In genomic region chr15:65263313-65263712, GRCh38 we compare ENCODE assay signal across 21 cellular contexts. TPM values are rescaled to one million over a fixed set of nuclear protein-coding genes. Genes with fewer than 3 reads are reported as not detected.
"Had no signal": no experiment of that assay in that cellular context is flagged by ENCODE, and none has a peak within 500 bp of the region (broad histone marks: within the 10 kb centered on the region; RNA-seq: fewer than 3 reads in every experiment).

No MANE protein-coding gene starts in this region.

- H3K4me2 ChIP-seq: SK-N-SH had no signal

- H3K4me3 ChIP-seq: colonic mucosa, lower lobe of right lung, pancreas, transverse colon had no signal

- H3K27ac Mint-ChIP-seq: activated B cell treated with CpG ODN at 0.5 μM for 24 hours; activated CD8-positive, alpha-beta T cell treated with anti-CD3 and anti-CD28 coated beads for 36 hours; activated T-cell treated with anti-CD3 and anti-CD28 coated beads, Interleukin-2, amount 50 U/mL, for 24 hours; activated T-helper 2 cell treated with anti-CD3 and anti-CD28 coated beads, Interferon-gamma antibody, Interleukin-2, Interleukin-4, amounts not matched to agents 10 μg/mL and 5 μg/mL and 100 μg/mL, durations not matched to agents 14 hours and 24 hours and 36 hours; mesothelial cell of epicardium; T-helper 2 cell treated with Interferon-gamma antibody and Interleukin-4, amounts not matched to agents 5 μg/mL and 100 μg/mL, for 36 hours had no signal

- H3K9me2 ChIP-seq: SK-N-SH had no signal

- H3K4me1 ChIP-seq: colonic mucosa, pancreas had no signal

- ATAC-seq: activated CD8-positive, alpha-beta T cell treated with anti-CD3 and anti-CD28 coated beads for 36 hours; left colon; lower lobe of right lung; pancreas; stimulated activated naive CD8-positive, alpha-beta T cell treated with anti-CD3 and anti-CD28 coated beads, Interleukin-15, Interleukin-2, amounts not matched to agents 100 U/mL and 50 U/mL, for 24 hours had no signal

- H3K27ac ChIP-seq: colonic mucosa, lower lobe of right lung, neutrophil, pancreas had no signal

- H3K4me3 Mint-ChIP-seq: activated B cell treated with CpG ODN at 0.5 μM for 24 hours; activated CD8-positive, alpha-beta T cell treated with anti-CD3 and anti-CD28 coated beads for 36 hours; activated T-cell treated with anti-CD3 and anti-CD28 coated beads, Interleukin-2, amount 50 U/mL, for 24 hours; central memory CD8-positive, alpha-beta T cell; mesothelial cell of epicardium; natural killer cell treated with Interleukin-12 subunit alpha and Interleukin-12 subunit beta and Interleukin-15 and Interleukin-18, amount 100 ng/mL, for 72 hours; T-helper 2 cell treated with Interferon-gamma antibody and Interleukin-4, amounts not matched to agents 5 μg/mL and 100 μg/mL, for 36 hours had no signal

- H3K9me3 Mint-ChIP-seq: activated B cell treated with CpG ODN at 0.5 μM for 24 hours; activated CD8-positive, alpha-beta T cell treated with anti-CD3 and anti-CD28 coated beads for 36 hours; activated T-cell treated with anti-CD3 and anti-CD28 coated beads, Interleukin-2, amount 50 U/mL, for 24 hours; activated T-helper 2 cell treated with anti-CD3 and anti-CD28 coated beads, Interferon-gamma antibody, Interleukin-2, Interleukin-4, amounts not matched to agents 10 μg/mL and 5 μg/mL and 100 μg/mL, durations not matched to agents 14 hours and 24 hours and 36 hours; central memory CD8-positive, alpha-beta T cell; mesothelial cell of epicardium; natural killer cell treated with Interleukin-12 subunit alpha and Interleukin-12 subunit beta and Interleukin-15 and Interleukin-18, amount 100 ng/mL, for 72 hours; T-helper 2 cell treated with Interferon-gamma antibody and Interleukin-4, amounts not matched to agents 5 μg/mL and 100 μg/mL, for 36 hours had no signal

- DNase-seq: activated B cell treated with CpG ODN at 0.5 μM for 24 hours; activated CD4-positive, alpha-beta T cell treated with anti-CD3 and anti-CD28 coated beads for 4 hours; activated CD8-positive, alpha-beta T cell treated with anti-CD3 and anti-CD28 coated beads for 36 hours; activated naive CD4-positive, alpha-beta T cell treated with Interleukin-2 at 50 U/mL for 16 hours; activated T-cell treated with anti-CD3 and anti-CD28 coated beads, Interleukin-2, amount 50 U/mL, for 24 hours; anterior cingulate cortex; colonic mucosa; left colon; lower lobe of right lung; pancreas; SK-N-SH; stimulated activated CD4-positive, alpha-beta T cell treated with anti-CD3 and anti-CD28 coated beads, Interleukin-12 subunit alpha, Interleukin-12 subunit beta, amount 100 ng/mL, for 4 hours; stimulated activated CD4-positive, alpha-beta T cell treated with anti-CD3 and anti-CD28 coated beads, Interleukin-1b, Interleukin-23, amount 100 ng/mL, for 48 hours; stimulated activated naive CD8-positive, alpha-beta T cell treated with anti-CD3 and anti-CD28 coated beads, Interleukin-15, Interleukin-2, amounts not matched to agents 100 U/mL and 50 U/mL, for 24 hours; transverse colon had no signal

- H3K9ac ChIP-seq: SK-N-SH had no signal

- H3K9me3 ChIP-seq: colonic mucosa, lower lobe of right lung, neutrophil, pancreas, SK-N-SH, transverse colon had no signal

- H3K27me3 ChIP-seq: colonic mucosa, neutrophil, pancreas, transverse colon had no signal

- H3K36me3 ChIP-seq: transverse colon had no signal

- H3K27me3 Mint-ChIP-seq: activated B cell treated with CpG ODN at 0.5 μM for 24 hours; activated CD8-positive, alpha-beta T cell treated with anti-CD3 and anti-CD28 coated beads for 36 hours; activated T-cell treated with anti-CD3 and anti-CD28 coated beads, Interleukin-2, amount 50 U/mL, for 24 hours; central memory CD8-positive, alpha-beta T cell; natural killer cell treated with Interleukin-12 subunit alpha and Interleukin-12 subunit beta and Interleukin-15 and Interleukin-18, amount 100 ng/mL, for 72 hours had no signal

- H3K4me1 Mint-ChIP-seq: activated B cell treated with CpG ODN at 0.5 μM for 24 hours; central memory CD8-positive, alpha-beta T cell had no signal

RNA-seq across cellular contexts. Expression of gene RNU5A-1, which starts 32.5 kb away (rescaled TPM):
- total RNA-seq: activated B cell treated with CpG ODN at 0.5 μM for 24 hours; activated CD8-positive, alpha-beta T cell treated with anti-CD3 and anti-CD28 coated beads for 36 hours; activated T-helper 2 cell treated with anti-CD3 and anti-CD28 coated beads, Interferon-gamma antibody, Interleukin-2, Interleukin-4, amounts not matched to agents 10 μg/mL and 5 μg/mL and 100 μg/mL, durations not matched to agents 14 hours and 24 hours and 36 hours; colonic mucosa; left colon; lower lobe of right lung; mesothelial cell of epicardium; natural killer cell treated with Interleukin-12 subunit alpha and Interleukin-12 subunit beta and Interleukin-15 and Interleukin-18, amount 100 ng/mL, for 72 hours; pancreas; transverse colon had no signal

RNA-seq across cellular contexts. Expression of gene RNU5B-1, which starts 41.2 kb away (rescaled TPM):
- total RNA-seq: activated B cell treated with CpG ODN at 0.5 μM for 24 hours; activated CD8-positive, alpha-beta T cell treated with anti-CD3 and anti-CD28 coated beads for 36 hours; activated T-helper 2 cell treated with anti-CD3 and anti-CD28 coated beads, Interferon-gamma antibody, Interleukin-2, Interleukin-4, amounts not matched to agents 10 μg/mL and 5 μg/mL and 100 μg/mL, durations not matched to agents 14 hours and 24 hours and 36 hours; left colon; natural killer cell treated with Interleukin-12 subunit alpha and Interleukin-12 subunit beta and Interleukin-15 and Interleukin-18, amount 100 ng/mL, for 72 hours; transverse colon had no signal

RNA-seq across cellular contexts. Expression of gene CILP, which starts 52.0 kb away (rescaled TPM):
- total RNA-seq: activated CD8-positive, alpha-beta T cell treated with anti-CD3 and anti-CD28 coated beads for 36 hours had no signal
